8 cellular contexts compared by ENCODE assay signal in genomic region chr1:205631727-205632373, GRCh38. TPM values are rescaled to one million over a fixed set of nuclear protein-coding genes. Genes with fewer than 3 reads are reported as not detected.
DNase-seq lines count a peak whose midpoint lies in the region; ATAC-seq and TF ChIP-seq lines count a peak whose summit lies in the region.

A gene with protein sequence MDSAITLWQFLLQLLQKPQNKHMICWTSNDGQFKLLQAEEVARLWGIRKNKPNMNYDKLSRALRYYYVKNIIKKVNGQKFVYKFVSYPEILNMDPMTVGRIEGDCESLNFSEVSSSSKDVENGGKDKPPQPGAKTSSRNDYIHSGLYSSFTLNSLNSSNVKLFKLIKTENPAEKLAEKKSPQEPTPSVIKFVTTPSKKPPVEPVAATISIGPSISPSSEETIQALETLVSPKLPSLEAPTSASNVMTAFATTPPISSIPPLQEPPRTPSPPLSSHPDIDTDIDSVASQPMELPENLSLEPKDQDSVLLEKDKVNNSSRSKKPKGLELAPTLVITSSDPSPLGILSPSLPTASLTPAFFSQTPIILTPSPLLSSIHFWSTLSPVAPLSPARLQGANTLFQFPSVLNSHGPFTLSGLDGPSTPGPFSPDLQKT (minus strand): TSS chr1:205632011. CDS start chr1:205623882, 8,129 bp downstream.

- CTCF ChIA-PET in activated B cell treated with CpG ODN at 0.5 μM for 24 hours (lab: Charles Lee): interaction anchor here (0.9 to 7.3 kb wide), 13 partner anchors 9 to 146 kb away, joined by 3 to 126 read pairs (median 8); a partner anchor contains a TSS

- H3K27ac ChIP-seq in caudate nucleus (ENCODE audit: low read depth, low read length): peak within 1 kb of the TSS; percentile 92

- H3K36me3 Mint-ChIP-seq in activated B cell treated with CpG ODN at 0.5 μM for 24 hours (ENCODE audit: low read depth): peaks cover 22% of the 10 kb centered on the region

- peaks cover 46% of the 10 kb centered on the region for H3K4me1 Mint-ChIP-seq in activated B cell treated with CpG ODN at 0.5 μM for 24 hours

- H3K27ac Mint-ChIP-seq in activated B cell treated with CpG ODN at 0.5 μM for 24 hours: peak within 1 kb of the TSS; percentile 96

- no peak for TF ChIP-seq CTCF in activated B cell treated with CpG ODN at 0.5 μM for 24 hours (IDR thresholded peaks at IDR 0.05)

- intact Hi-C loops in activated B cell treated with CpG ODN at 0.5 μM for 24 hours (cut with micrococcal nuclease): loop anchor here (1.0 to 2.0 kb wide), 9 partner anchors 13 to 421 kb away; partner anchors contain the start of genes DSTYK and RAB29

- DNase-seq in AG08396 (ENCODE audit: low spot score) (peak; percentile 97), NCI-H226 (peak; percentile 97), activated B cell treated with CpG ODN at 0.5 μM for 24 hours (peak; percentile 99), caudate nucleus (lab: John Stamatoyannopoulos, UW) (peak; percentile 77 to 99 (median 96)), inferior parietal cortex (ENCODE audit: extremely low spot score) (peak; percentile 99)
- DNase-seq in stimulated activated CD4-positive, alpha-beta T cell treated with anti-CD3 and anti-CD28 coated beads, Interleukin-12 subunit alpha, Interleukin-12 subunit beta, amount 100 ng/mL, for 24 hours (ENCODE audit: low read depth in 2 of 2): peak; percentile 98 to 99

- no peaks in the 10 kb centered on the region for H3K9me3 Mint-ChIP-seq in activated B cell treated with CpG ODN at 0.5 μM for 24 hours

- no peaks in the 10 kb centered on the region for H3K27me3 Mint-ChIP-seq in activated B cell treated with CpG ODN at 0.5 μM for 24 hours

- H3K4me3 Mint-ChIP-seq in activated B cell treated with CpG ODN at 0.5 μM for 24 hours: peak within 1 kb of the TSS; percentile 96

- ATAC-seq in GM18909 (IDR thresholded peaks at IDR 0.05; ENCODE audit: poor library complexity, unreplicated experiment) (peak; percentile 82), HG03175 (IDR thresholded peaks at IDR 0.05; ENCODE audit: unreplicated experiment) (peak; percentile 83), activated B cell treated with CpG ODN at 0.5 μM for 24 hours (ENCODE audit: low read depth) (peak; percentile 83)

- POLR2A ChIA-PET in activated B cell treated with CpG ODN at 0.5 μM for 24 hours (lab: Charles Lee): interaction anchor here (0.6 to 3.7 kb wide), 15 partner anchors 8 to 346 kb away, joined by 3 to 119 read pairs (median 6); partner anchors contain the start of genes NUCKS1, RAB29 and SLC45A3

RNA-seq across cellular contexts. Expression of the gene that starts here (rescaled TPM):
- 130 and 141 TPM in 2 replicates for total RNA-seq in activated B cell treated with CpG ODN at 0.5 μM for 24 hours

Comparison
In these comparisons a context has a peak if more than half of its experiments do, and no peak if none do; other contexts are left out.
1. Peak in every context shown above with its lines: DNase-seq, ATAC-seq and H3K27ac ChIP-seq.